23 cellular contexts compared by ENCODE assay signal in the genomic region with DNA sequence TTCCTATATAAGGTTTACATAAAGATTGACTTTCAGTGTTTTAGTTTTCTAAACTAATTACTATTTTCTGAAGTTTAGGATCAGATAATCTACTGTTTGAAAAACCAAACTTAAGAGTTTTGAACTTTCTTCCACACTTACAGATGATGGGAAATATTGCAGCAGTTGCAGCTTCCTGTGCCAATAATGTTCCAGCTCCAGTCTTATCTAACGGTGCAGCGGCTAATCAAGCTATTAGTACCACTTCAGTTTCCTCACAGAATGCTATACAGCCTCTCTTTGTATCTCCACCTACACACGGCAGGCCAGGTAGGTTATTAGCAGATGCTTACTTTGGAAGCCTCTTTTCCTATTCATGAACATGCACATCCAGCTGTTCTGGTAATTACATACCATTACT.
"Had no signal": no experiment of that assay in that cellular context is flagged by ENCODE, and none has a peak within 500 bp of the region (broad histone marks: within the 10 kb centered on the region; RNA-seq: fewer than 3 reads in every experiment).

No MANE protein-coding gene starts in this region.

- H3K4me1 Mint-ChIP-seq: immature natural killer cell, memory B cell had no signal

- H3K27ac Mint-ChIP-seq: dendritic cell treated with granulocyte-macrophage colony-stimulating factor and Interleukin-4, amounts not matched to agents 40 ng/mL and 50 ng/mL, for 4 days; memory B cell; naive thymus-derived CD4-positive, alpha-beta T cell had no signal

- H2AFZ ChIP-seq: hepatocyte had no signal

- H3K79me2 ChIP-seq: hepatocyte had no signal

- H3K4me3 ChIP-seq: colonic mucosa, esophagus muscularis mucosa, gastroesophageal sphincter, heart left ventricle, hepatocyte, left lung, lung had no signal

- H3K27me3 ChIP-seq: colonic mucosa, esophagus muscularis mucosa, foreskin keratinocyte, gastroesophageal sphincter, heart left ventricle, hepatocyte, left lung had no signal

- H3K9me3 ChIP-seq: colonic mucosa, esophagus muscularis mucosa, gastroesophageal sphincter, heart left ventricle, left lung had no signal

- FAIRE-seq: endothelial cell of umbilical vein, frontal cortex had no signal

- H3K4me3 Mint-ChIP-seq: dendritic cell treated with granulocyte-macrophage colony-stimulating factor and Interleukin-4, amounts not matched to agents 40 ng/mL and 50 ng/mL, for 4 days; immature natural killer cell; memory B cell; naive thymus-derived CD4-positive, alpha-beta T cell had no signal

- H3K27ac ChIP-seq: colonic mucosa, esophagus muscularis mucosa, foreskin keratinocyte, gastroesophageal sphincter, heart left ventricle, hepatocyte, left lung had no signal

- H3K27me3 Mint-ChIP-seq: dendritic cell treated with granulocyte-macrophage colony-stimulating factor and Interleukin-4, amounts not matched to agents 40 ng/mL and 50 ng/mL, for 4 days; memory B cell; naive thymus-derived CD4-positive, alpha-beta T cell had no signal

- H3K4me2 ChIP-seq: hepatocyte had no signal

- H3K9me3 Mint-ChIP-seq: dendritic cell treated with granulocyte-macrophage colony-stimulating factor and Interleukin-4, amounts not matched to agents 40 ng/mL and 50 ng/mL, for 4 days; immature natural killer cell; memory B cell; naive thymus-derived CD4-positive, alpha-beta T cell had no signal

- H3K4me1 ChIP-seq: colonic mucosa, esophagus muscularis mucosa, foreskin keratinocyte, gastroesophageal sphincter, heart left ventricle, left lung had no signal

- DNase-seq: colonic mucosa; cortex of kidney; effector CD8-positive, alpha-beta T cell; foreskin keratinocyte; heart left ventricle; hypothalamus; immature natural killer cell; islet precursor cell; left cardiac atrium; left lung; left ventricle myocardium superior; mammary epithelial cell; mesendoderm; midbrain; naive thymus-derived CD4-positive, alpha-beta T cell had no signal

- ATAC-seq: foreskin keratinocyte; gastroesophageal sphincter; heart left ventricle; left cardiac atrium; left lung; left ventricle myocardium superior; naive thymus-derived CD4-positive, alpha-beta T cell had no signal
